ENCODE assay signal across 25 cellular contexts in genomic region chr11:95884802-95885201, GRCh38. TPM values are rescaled to one million over a fixed set of nuclear protein-coding genes. Genes with fewer than 3 reads are reported as not detected.
DNase-seq lines count a peak whose midpoint lies in the region; ATAC-seq, FAIRE-seq and TF ChIP-seq lines count a peak whose summit lies in the region.
"Had no signal": no experiment of that assay in that cellular context is flagged by ENCODE, and none has a peak within 500 bp of the region (broad histone marks: within the 10 kb centered on the region; RNA-seq: fewer than 3 reads in every experiment).

No MANE protein-coding gene starts in this region.

- H3K36me3 ChIP-seq in HepG2 (replicated peaks in 1 of 2; ENCODE audit: control insufficient read depth in 1 of 2, insufficient read depth in 2 of 2, low read length in 2 of 2) (peaks cover 0 to 13% of the 10 kb centered on the region in 2 experiments; a peak in 3 of 5 replicates), right lobe of liver (peaks cover 0 to 5% (median 0%) of the 10 kb centered on the region in 4 donors), brain microvascular endothelial cell (replicated peaks) (peaks cover 6% of the 10 kb centered on the region)

- TF ChIP-seq POLR2A in HepG2 (IDR thresholded peaks at IDR 0.05; ENCODE audit: insufficient read depth in 1 of 2, low read depth in 2 of 2, low read length in 2 of 2) = no peak
- TF ChIP-seq POLR2A in right lobe of liver (IDR thresholded peaks at IDR 0.05) = no peak

- H4K20me1 ChIP-seq in HepG2 (ENCODE audit: insufficient read depth, low read length) = no peaks in the 10 kb centered on the region

- DNase-seq in HepG2 (ENCODE audit: low spot score) (no peak), right lobe of liver (no peak), brain microvascular endothelial cell (no peak), osteocyte (ENCODE audit: extremely low spot score, unreplicated experiment) (no peak), NCI-H748 treated with DMSO at 0.1 percent for 48 hours (lab: John Stamatoyannopoulos, UW) (no peak)
- DNase-seq in stimulated activated naive CD8-positive, alpha-beta T cell treated with anti-CD3 and anti-CD28 coated beads, Interleukin-15, Interleukin-2, amounts not matched to agents 100 U/mL and 50 U/mL, for 24 hours = no peak
- DNase-seq in activated T-cell treated with anti-CD3 and anti-CD28 coated beads, Interleukin-2, amount 50 U/mL, for 1 hour = no peak
- DNase-seq: C1 segment of cervical spinal cord; CD4-positive, alpha-beta memory T cell; COR-L47; DMS53; GOT3; MG63; NCI-H1105 treated with DMSO at 0.1 percent for 48 hours; NCI-H146; NCI-H1930; NCI-H446; NCI-H524 treated with DMSO at 0.1 percent for 48 hours; NCI-H82; NK-92 treated with Interleukin-12 subunit alpha and Interleukin-12 subunit beta, amount 100 ng/mL, for 24 hours; SJCRH30 had no signal

- no peak overlapping the region for H3K4me3 Mint-ChIP-seq in osteocyte (ENCODE audit: unreplicated experiment)
- H3K4me3 Mint-ChIP-seq: CD4-positive, alpha-beta memory T cell had no signal

- no peaks in the 10 kb centered on the region for H3K27me3 Mint-ChIP-seq in osteocyte (ENCODE audit: unreplicated experiment)
- H3K27me3 Mint-ChIP-seq: CD4-positive, alpha-beta memory T cell had no signal

- no peak for TF ChIP-seq RAD21 in HepG2 (CRISPR knock-in tag; IDR thresholded peaks at IDR 0.05)

- CTCF ChIA-PET in HepG2 (lab: Yijun Ruan, JAX; ENCODE audit: low intra/inter-chr PET ratio, low total read pairs) = no interaction called here

- no peaks in the 10 kb centered on the region for H3K79me2 ChIP-seq in HepG2 (ENCODE audit: insufficient read depth, low read length)

- H3K9me3 Mint-ChIP-seq in osteocyte (ENCODE audit: unreplicated experiment) = no peaks in the 10 kb centered on the region
- H3K9me3 Mint-ChIP-seq: CD4-positive, alpha-beta memory T cell had no signal

- no TSS peak for BruUV-seq in HepG2 (replicated peaks; lab: Mats Ljungman, UMichigan)

- ATAC-seq in HepG2 (no peak), right lobe of liver (no peak)
- no peak for ATAC-seq in stimulated activated naive CD8-positive, alpha-beta T cell treated with anti-CD3 and anti-CD28 coated beads, Interleukin-15, Interleukin-2, amounts not matched to agents 100 U/mL and 50 U/mL, for 24 hours
- ATAC-seq: Right ventricle myocardium inferior, SK-N-SH treated with all-trans-retinoic acid at 6 μM for 48 hours had no signal

- no peak overlapping the region for H3K4me2 ChIP-seq in HepG2 (ENCODE audit: low read depth, low read length)

- H3K27me3 ChIP-seq in HepG2 (ENCODE audit: control insufficient read depth in 1 of 2, insufficient read depth in 2 of 2, low read length in 2 of 2) = no peaks in the 10 kb centered on the region
- H3K27me3 ChIP-seq in right lobe of liver = no peaks in the 10 kb centered on the region
- H3K27me3 ChIP-seq in brain microvascular endothelial cell (replicated peaks) = no peaks in the 10 kb centered on the region
- H3K27me3 ChIP-seq: MG63, SJCRH30 had no signal

- no peak overlapping the region for H3K4me3 ChIP-seq in HepG2 (replicated peaks in 1 of 3; ENCODE audit: insufficient read depth in 1 of 3, low read depth in 2 of 3, low read length in 3 of 3)
- no peak overlapping the region for H3K4me3 ChIP-seq in right lobe of liver
- H3K4me3 ChIP-seq in brain microvascular endothelial cell (ENCODE audit: low read depth, low read length) = no peak overlapping the region
- H3K4me3 ChIP-seq: HAP-1, MG63, SJCRH30 had no signal

- peak overlapping the region; percentile 25 for H3K27ac Mint-ChIP-seq in osteocyte (ENCODE audit: unreplicated experiment)
- H3K27ac Mint-ChIP-seq: CD4-positive, alpha-beta memory T cell had no signal

- H3K9ac ChIP-seq in HepG2 (ENCODE audit: insufficient read depth, low read depth, low read length) = no peak overlapping the region

- no peak overlapping the region for H2AFZ ChIP-seq in HepG2 (ENCODE audit: low read length)

- WGBS in HepG2 (ENCODE audit: low lambda C conversion rate) = 96% methylated on average over 2 of the region's 2 CpGs
- WGBS in right lobe of liver (ENCODE audit: insufficient coverage, low coverage, low lambda C conversion rate, missing lambda C conversion rate) = 95% methylated on average over 2 of the region's 2 CpGs

- H3K27ac ChIP-seq in HepG2 (ENCODE audit: extremely low read length, insufficient read depth, low read length) (no peak overlapping the region), right lobe of liver (no peak overlapping the region), brain microvascular endothelial cell (peak overlapping the region; percentile 45)
- H3K27ac ChIP-seq: SJCRH30 had no signal

- FAIRE-seq in HepG2 (lab: Jason Lieb, UNC) = no peak
- FAIRE-seq: GM18507 had no signal

- H3K4me1 ChIP-seq in HepG2 (ENCODE audit: insufficient read depth, low read length) = peaks cover 7% of the 10 kb centered on the region; the same call in 1 of the 2 replicates
- no peaks in the 10 kb centered on the region for H3K4me1 ChIP-seq in right lobe of liver
- H3K4me1 ChIP-seq: SJCRH30 had no signal

- no peaks in the 10 kb centered on the region for H3K9me3 ChIP-seq in HepG2 (ENCODE audit: low read length)
- H3K9me3 ChIP-seq in right lobe of liver = no peaks in the 10 kb centered on the region
- H3K9me3 ChIP-seq: HAP-1, MG63, SJCRH30 had no signal

- H3K4me1 Mint-ChIP-seq in osteocyte (ENCODE audit: unreplicated experiment) = peaks cover 17% of the 10 kb centered on the region

- no peak for TF ChIP-seq EP300 in HepG2 (IDR thresholded peaks at IDR 0.05; ENCODE audit: low read depth in 2 of 2, low read length in 2 of 2)
- no peak for TF ChIP-seq EP300 in HepG2 (CRISPR knock-in tag; IDR thresholded peaks at IDR 0.05; ENCODE audit: borderline replicate concordance)

- POLR2A ChIA-PET in HepG2 (lab: Yijun Ruan, JAX) = no interaction called here

- peaks cover 28% of the 10 kb centered on the region for H3K36me3 Mint-ChIP-seq in osteocyte (ENCODE audit: unreplicated experiment)

- intact Hi-C loops in HepG2 (cut with micrococcal nuclease; ENCODE audit: unreplicated experiment) = no loop called here
- intact Hi-C loops in right lobe of liver (cut with DNase I) = no loop called here

- in situ Hi-C loops in HepG2 (cut with HindIII; ENCODE audit: extremely low pct_ligation_motif_present, low pct_unique_long_range_greater_than_20kb) = no loop called here
- in situ Hi-C loops in brain microvascular endothelial cell (cut with HindIII; ENCODE audit: low pct_ligation_motif_present, low sequenced_read_pairs) = no loop called here

- TF ChIP-seq CTCF in HepG2 (CRISPR knock-in tag; IDR thresholded peaks at IDR 0.05) (no peak), right lobe of liver (IDR thresholded peaks at IDR 0.05) (no peak), brain microvascular endothelial cell (IDR thresholded peaks at IDR 0.05; ENCODE audit: low read depth, low read length, missing control alignments) (no peak), osteocyte (IDR thresholded peaks at IDR 0.05) (no peak)

TF ChIP-seq in HepG2, 621 proteins besides CTCF, POLR2A, EP300 and RAD21 (continues in another document):
- TF ChIP-seq ZNF800 (CRISPR knock-in tag; IDR thresholded peaks at IDR 0.05) = no peak
- no peak for TF ChIP-seq PCBP2 (optimal IDR thresholded peaks at IDR 0.05; ENCODE audit: low read depth, low read length, poor library complexity, severe bottlenecking)
- no peak for TF ChIP-seq ARID2 (CRISPR knock-in tag; IDR thresholded peaks at IDR 0.05; ENCODE audit: borderline replicate concordance)
- no peak for TF ChIP-seq ZNF850 (CRISPR knock-in tag; conservative IDR thresholded peaks at IDR 0.05)
- TF ChIP-seq ZNF331 (CRISPR knock-in tag; IDR thresholded peaks at IDR 0.05) = no peak
- TF ChIP-seq KDM5B (CRISPR knock-in tag; IDR thresholded peaks at IDR 0.05; ENCODE audit: borderline replicate concordance) = no peak
- peak; percentile 72 to 89 for TF ChIP-seq MAFK (conservative IDR thresholded peaks at IDR 0.05 in 1 of 2, IDR thresholded peaks at IDR 0.05 in 1 of 2; ENCODE audit: low read length in 2 of 2)

RNA-seq across cellular contexts. Expression of gene MTMR2, which starts 39.1 kb away (rescaled TPM):
- 22.3 and 38.2 TPM in 2 replicates for total RNA-seq in HepG2 (2016; rRNA removed; fragmentation: Illumina TruSeq; extraction: Trizol)
- total RNA-seq in HepG2 (2016; cell fraction: cytosol; rRNA removed; fragmentation: Illumina TruSeq; extraction: Trizol; ENCODE audit: low read depth) = 11.5 and 12.8 TPM in 2 replicates
- total RNA-seq in HepG2 (2016; cell fraction: insoluble cytoplasmic fraction; rRNA removed; fragmentation: Illumina TruSeq; extraction: Trizol) = 23.1 and 36.8 TPM in 2 replicates
- total RNA-seq in HepG2 (2016; cell fraction: membrane; rRNA removed; fragmentation: Illumina TruSeq; extraction: Trizol) = 43.4 and 48.2 TPM in 2 replicates
- 17.8 and 19.2 TPM in 2 replicates for total RNA-seq in HepG2 (2016; cell fraction: nucleus; rRNA removed; fragmentation: Illumina TruSeq; extraction: Trizol)
- 9.7 and 12.7 TPM in 2 replicates for polyA plus RNA-seq in HepG2 (2011; rRNA removed)
- 9.2 and 10.0 TPM in 2 replicates for polyA plus RNA-seq in HepG2 (2011; cell fraction: cytosol; rRNA removed)
- 6.8 and 9.7 TPM in 2 replicates for polyA plus RNA-seq in HepG2 (2011; cell fraction: nucleus; rRNA removed)
- polyA plus RNA-seq in HepG2 (2012) = 15.2 and 23.6 TPM in 2 replicates
- 16.6 and 18.5 TPM in 2 replicates for polyA plus RNA-seq in HepG2 (2016; cell fraction: cytosol; fragmentation: Illumina TruSeq; extraction: Trizol; ENCODE audit: low read depth)
- polyA plus RNA-seq in HepG2 (2016; cell fraction: insoluble cytoplasmic fraction; fragmentation: Illumina TruSeq; extraction: Trizol; ENCODE audit: low read depth) = 38.0 and 39.3 TPM in 2 replicates
- polyA plus RNA-seq in HepG2 (2016; cell fraction: membrane; fragmentation: Illumina TruSeq; extraction: Trizol; ENCODE audit: low read depth) = 38.8 and 41.8 TPM in 2 replicates
- 16.0 and 18.3 TPM in 2 replicates for polyA plus RNA-seq in HepG2 (2016; cell fraction: nucleus; fragmentation: Illumina TruSeq; extraction: Trizol; ENCODE audit: insufficient read depth, low read depth)
- polyA minus RNA-seq in HepG2 (2011; rRNA and poly(A)+ RNA removed; ENCODE audit: low replicate concordance) = 20.1 and 30.8 TPM in 2 replicates
- 25.3 and 30.0 TPM in 2 replicates for polyA minus RNA-seq in HepG2 (2011; cell fraction: cytosol; rRNA and poly(A)+ RNA removed)
- polyA minus RNA-seq in HepG2 (2011; cell fraction: nucleus; rRNA and poly(A)+ RNA removed) = 40.2 and 50.2 TPM in 2 replicates
- 1 to 10 TPM; 1.7 to 8.7 (median 3.9) TPM for total RNA-seq in right lobe of liver
- 41.1 and 43.1 TPM in 2 replicates for total RNA-seq in osteocyte
